ENCODE assay signal across 21 cellular contexts in the genomic region with DNA sequence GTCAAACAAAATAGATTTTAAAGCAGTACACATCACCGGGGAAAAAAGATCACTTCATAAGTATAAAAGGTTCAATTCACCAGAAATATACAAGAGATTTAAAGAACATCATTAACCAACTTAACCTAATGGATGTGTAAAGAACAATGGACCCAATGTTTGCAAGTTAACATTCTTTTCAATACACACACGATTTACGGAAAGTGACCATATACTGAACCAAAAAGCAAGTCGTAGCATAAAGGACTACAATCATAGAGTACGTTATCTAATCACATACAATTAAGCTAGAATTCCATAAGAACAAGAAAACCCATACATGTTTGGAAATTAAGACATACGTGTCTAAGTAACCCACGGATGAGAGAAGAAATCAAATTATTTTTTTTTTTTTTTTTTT.
"Had no signal": no experiment of that assay in that cellular context is flagged by ENCODE, and none has a peak within 500 bp of the region (broad histone marks: within the 10 kb centered on the region; RNA-seq: fewer than 3 reads in every experiment).

No MANE protein-coding gene starts in this region.

- H3K27ac ChIP-seq: HL-60, RWPE1 had no signal

- DNase-seq: KBM-7, MG63, NCI-H1092, NCI-H1105 treated with DMSO at 0.1 percent for 48 hours, NCI-H1417 treated with DMSO at 0.1 percent for 48 hours, NCI-H146, NCI-H1694 treated with DMSO at 0.1 percent for 48 hours, NCI-H1930, NCI-H2081 treated with DMSO at 0.1 percent for 48 hours, NCI-H2171, NCI-H226, NCI-H446, NCI-H510A, NCI-H524 treated with DMSO at 0.1 percent for 48 hours, NCI-H69, NCI-H774, SHP77 had no signal

- FAIRE-seq: HTR-8/SVneo, RCC 7860 had no signal

- H3K4me3 ChIP-seq: MG63 had no signal

- H3K27me3 ChIP-seq: MG63 had no signal

- H3K9me3 ChIP-seq: MG63 had no signal
